Comparison of ENCODE assay signal across 11 cellular contexts in the genomic region with DNA sequence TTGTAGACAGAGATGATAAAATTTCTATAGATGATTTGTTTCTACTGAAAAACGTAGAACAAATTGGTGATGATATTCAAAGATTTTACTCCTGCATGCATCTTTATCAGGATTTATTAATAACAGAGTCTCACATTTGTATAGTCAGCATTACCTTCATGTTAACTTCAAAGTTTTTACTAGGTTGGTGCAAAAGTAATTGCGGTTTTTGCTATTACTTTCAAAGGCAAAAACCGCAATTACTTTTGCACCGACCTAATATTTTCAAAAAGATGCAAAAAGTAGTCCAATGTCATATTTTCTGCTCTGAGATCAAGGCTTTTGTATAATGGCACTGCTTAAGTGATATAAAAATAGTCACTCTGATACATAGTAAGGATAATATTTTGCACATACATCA.
"Had no signal": no experiment of that assay in that cellular context is flagged by ENCODE, and none has a peak within 500 bp of the region (broad histone marks: within the 10 kb centered on the region; RNA-seq: fewer than 3 reads in every experiment).

No MANE protein-coding gene starts in this region.

- FAIRE-seq: H1, H54 had no signal

- H3K4me3 ChIP-seq: GM23248, GM23338, HAP-1 had no signal

- H3K36me3 ChIP-seq: HAP-1 had no signal

- H3K9me3 ChIP-seq: HAP-1 had no signal

- H3K4me2 ChIP-seq: GM23338 had no signal

- H3K27ac ChIP-seq: GM23248 had no signal

- H3K9ac ChIP-seq: GM23248 had no signal

- DNase-seq: GM23248, GOT3, H7, H9, HCEC 1CT, HFFc6 had no signal

- ATAC-seq: GM23338, HCT116 had no signal

- H2AFZ ChIP-seq: GM23248, GM23338 had no signal

- H3K4me1 ChIP-seq: HAP-1 had no signal
